ENCODE assay signal across 1 cellular context in genomic region chr17:36132421-36132831, GRCh38.
TF ChIP-seq lines count a peak whose summit lies in the region.

No MANE protein-coding gene starts in this region.

TF ChIP-seq in GM23338, 12 proteins besides CTCF, POLR2A, EP300 and RAD21 (continued from another document):
- TF ChIP-seq POLR2AphosphoS5 (IDR thresholded peaks at IDR 0.05; ENCODE audit: low read depth) (no peak), ZNF331 (CRISPR knock-in tag; IDR thresholded peaks at IDR 0.05; ENCODE audit: low read depth) (no peak), REST (IDR thresholded peaks at IDR 0.05; ENCODE audit: unreplicated experiment) (no peak), NANOG (IDR thresholded peaks at IDR 0.05; ENCODE audit: borderline replicate concordance) (no peak), JUNB (IDR thresholded peaks at IDR 0.05; ENCODE audit: unreplicated experiment) (no peak), ZNF114 (CRISPR knock-in tag; IDR thresholded peaks at IDR 0.05) (no peak), STAT1 (IDR thresholded peaks at IDR 0.05; ENCODE audit: unreplicated experiment) (no peak), CREB1 (CRISPR knock-in tag; IDR thresholded peaks at IDR 0.05; ENCODE audit: low read depth) (no peak), ZNF462 (CRISPR knock-in tag; IDR thresholded peaks at IDR 0.05) (no peak)
